Comparison of ENCODE assay signal across 2 cellular contexts in genomic region chr11:46114378-46114777, GRCh38.
TF ChIP-seq lines count a peak whose summit lies in the region.

No MANE protein-coding gene starts in this region.

TF ChIP-seq in HEK293, 187 proteins besides CTCF, POLR2A, EP300 and RAD21:
- 0 out of 2 replicates have a peak, but pooled peaks have one; percentile 2 for TF ChIP-seq ZNF600 (tag by site-specific recombination; IDR thresholded peaks at IDR 0.05)
- no peak for TF ChIP-seq ZNF350 (tag by site-specific recombination; IDR thresholded peaks at IDR 0.05)
- TF ChIP-seq SP3 (tag by site-specific recombination; IDR thresholded peaks at IDR 0.05): no peak
- no peak for TF ChIP-seq KLF8 (tag by site-specific recombination; IDR thresholded peaks at IDR 0.05)
- no peak for TF ChIP-seq ZNF530 (tag by site-specific recombination; IDR thresholded peaks at IDR 0.05; ENCODE audit: low read depth)
- no peak for TF ChIP-seq KLF10 (tag by site-specific recombination; IDR thresholded peaks at IDR 0.05)
- no peak for TF ChIP-seq SP7 (tag by site-specific recombination; IDR thresholded peaks at IDR 0.05)
- no peak for TF ChIP-seq SALL2 (tag by site-specific recombination; IDR thresholded peaks at IDR 0.05; ENCODE audit: borderline replicate concordance)
- TF ChIP-seq, protein P1, sequence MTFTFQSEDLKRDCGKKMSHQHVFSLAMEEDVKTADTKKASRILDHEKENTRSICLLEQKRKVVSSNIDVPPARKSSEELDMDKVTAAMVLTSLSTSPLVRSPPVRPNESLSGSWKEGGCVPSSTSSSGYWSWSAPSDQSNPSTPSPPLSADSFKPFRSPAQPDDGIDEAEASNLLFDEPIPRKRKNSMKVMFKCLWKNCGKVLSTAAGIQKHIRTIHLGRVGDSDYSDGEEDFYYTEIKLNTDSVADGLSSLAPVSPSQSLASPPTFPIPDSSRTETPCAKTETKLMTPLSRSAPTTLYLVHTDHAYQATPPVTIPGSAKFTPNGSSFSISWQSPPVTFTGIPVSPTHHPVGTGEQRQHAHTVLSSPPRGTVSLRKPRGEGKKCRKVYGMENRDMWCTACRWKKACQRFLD (tag by site-specific recombination; IDR thresholded peaks at IDR 0.05): no peak
- TF ChIP-seq ZNF449 (tag by site-specific recombination; IDR thresholded peaks at IDR 0.05): no peak
- TF ChIP-seq ZNF664 (tag by site-specific recombination; IDR thresholded peaks at IDR 0.05): peak; percentile 14; the same call in 1 of the 2 replicates
- TF ChIP-seq GLIS2 (tag by site-specific recombination; IDR thresholded peaks at IDR 0.05): no peak
- peak; percentile 65 for TF ChIP-seq MYNN (tag by site-specific recombination; IDR thresholded peaks at IDR 0.05; ENCODE audit: borderline replicate concordance)
- TF ChIP-seq ZNF623 (tag by site-specific recombination; IDR thresholded peaks at IDR 0.05): no peak
- no peak for TF ChIP-seq ZNF518A (tag by site-specific recombination; conservative IDR thresholded peaks at IDR 0.05; ENCODE audit: low read depth)
- no peak for TF ChIP-seq ZSCAN16 (tag by site-specific recombination; IDR thresholded peaks at IDR 0.05)

TF ChIP-seq in GM12878, 131 proteins besides CTCF, POLR2A, EP300 and RAD21:
- peak; percentile 71; the same call in 1 of the 2 replicates for TF ChIP-seq BMI1 (IDR thresholded peaks at IDR 0.05; ENCODE audit: borderline replicate concordance)
- TF ChIP-seq, protein P2, sequence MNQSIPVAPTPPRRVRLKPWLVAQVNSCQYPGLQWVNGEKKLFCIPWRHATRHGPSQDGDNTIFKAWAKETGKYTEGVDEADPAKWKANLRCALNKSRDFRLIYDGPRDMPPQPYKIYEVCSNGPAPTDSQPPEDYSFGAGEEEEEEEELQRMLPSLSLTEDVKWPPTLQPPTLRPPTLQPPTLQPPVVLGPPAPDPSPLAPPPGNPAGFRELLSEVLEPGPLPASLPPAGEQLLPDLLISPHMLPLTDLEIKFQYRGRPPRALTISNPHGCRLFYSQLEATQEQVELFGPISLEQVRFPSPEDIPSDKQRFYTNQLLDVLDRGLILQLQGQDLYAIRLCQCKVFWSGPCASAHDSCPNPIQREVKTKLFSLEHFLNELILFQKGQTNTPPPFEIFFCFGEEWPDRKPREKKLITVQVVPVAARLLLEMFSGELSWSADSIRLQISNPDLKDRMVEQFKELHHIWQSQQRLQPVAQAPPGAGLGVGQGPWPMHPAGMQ (IDR thresholded peaks at IDR 0.05; ENCODE audit: borderline replicate concordance): no peak
